ENCODE assay signal across 20 cellular contexts in genomic region chr12:124561231-124561630, GRCh38. TPM values are rescaled to one million over a fixed set of nuclear protein-coding genes. Genes with fewer than 3 reads are reported as not detected.
DNase-seq lines count a peak whose midpoint lies in the region; ATAC-seq, FAIRE-seq and TF ChIP-seq lines count a peak whose summit lies in the region.
"Had no signal": no experiment of that assay in that cellular context is flagged by ENCODE, and none has a peak within 500 bp of the region (broad histone marks: within the 10 kb centered on the region; RNA-seq: fewer than 3 reads in every experiment).

No MANE protein-coding gene starts in this region.

- H3K27me3 ChIP-seq in Caco-2 (replicated peaks; ENCODE audit: control insufficient read depth, insufficient read depth, low read length) (no peaks in the 10 kb centered on the region), Loucy (ENCODE audit: insufficient read depth, low read length, poor library complexity, severe bottlenecking) (no peaks in the 10 kb centered on the region), GM12878 (replicated peaks in 1 of 2; ENCODE audit: control insufficient read depth in 2 of 2, insufficient read depth in 2 of 2, low read length in 1 of 2) (no peaks in the 10 kb centered on the region), SK-N-SH (ENCODE audit: insufficient read depth) (no peaks in the 10 kb centered on the region)

- H3K4me1 Mint-ChIP-seq in Caco-2 (ENCODE audit: low read depth, unreplicated experiment) (peaks cover 12% of the 10 kb centered on the region), progenitor cell of endocrine pancreas (ENCODE audit: low read depth) (peaks cover 34% of the 10 kb centered on the region)

- H3K9me2 ChIP-seq in Loucy (replicated peaks; ENCODE audit: low read depth, low read length) (no peaks in the 10 kb centered on the region), SK-N-SH (no peaks in the 10 kb centered on the region)

- 62% methylated on average over 10 of the region's 10 CpGs for WGBS in GM12878 (ENCODE audit: insufficient coverage, insufficient replicate concordance, low lambda C conversion rate, missing lambda C conversion rate)
- 96% methylated on average over 10 of the region's 10 CpGs for WGBS in SK-N-SH (ENCODE audit: low lambda C conversion rate)

- POLR2A ChIA-PET in Caco-2 (lab: Charles Lee) (no interaction called here), GM12878 (lab: Charles Lee) (interaction anchor here (1.0 kb wide), 2 partner anchors 11 to 14 kb away, joined by 3 to 4 read pairs; no protein-coding TSS in a partner anchor), SK-N-SH (lab: Yijun Ruan, JAX) (no interaction called here)

- no peaks in the 10 kb centered on the region for H3F3A ChIP-seq in Loucy (ENCODE audit: low read depth)
- H3F3A ChIP-seq in SK-N-SH (replicated peaks; ENCODE audit: insufficient read depth), result peaks cover 5% of the 10 kb centered on the region

- TF ChIP-seq RAD21 in GM12878 (IDR thresholded peaks at IDR 0.05; ENCODE audit: insufficient read depth, low read depth, low read length), result no peak
- TF ChIP-seq RAD21 in SK-N-SH (IDR thresholded peaks at IDR 0.05; ENCODE audit: low read length), result no peak

- TF ChIP-seq EP300 in GM12878 (IDR thresholded peaks at IDR 0.05; ENCODE audit: borderline replicate concordance in 1 of 2, control insufficient read depth in 1 of 2, low read depth in 2 of 2, low read length in 2 of 2) (no peak), SK-N-SH (IDR thresholded peaks at IDR 0.05; ENCODE audit: borderline replicate concordance in 1 of 2, low read depth in 1 of 2, low read length in 1 of 2) (no peak)

- ATAC-seq in GM12878, result no peak
- no peak for ATAC-seq in GM21381 (IDR thresholded peaks at IDR 0.05; ENCODE audit: unreplicated experiment)
- ATAC-seq: activated T-helper 17 cell treated with anti-CD3 and anti-CD28 coated beads, Interleukin-2, amount 50 U/mL, for 72 hours; effector memory CD8-positive, alpha-beta T cell had no signal

- no TSS peak for BruUV-seq in Caco-2 (replicated peaks; lab: Mats Ljungman, UMichigan)
- no TSS peak for BruUV-seq in GM12878 (replicated peaks; lab: Mats Ljungman, UMichigan)

- TF ChIP-seq CTCF in Caco-2 (IDR thresholded peaks at IDR 0.05; ENCODE audit: insufficient read depth in 1 of 2, low read depth in 1 of 2, low read length in 1 of 2, severe bottlenecking in 1 of 2, unreplicated experiment in 1 of 2) (no peak), Loucy (conservative IDR thresholded peaks at IDR 0.05; ENCODE audit: low read length) (no peak), GM12878 (IDR thresholded peaks at IDR 0.05 in 2 of 3, conservative IDR thresholded peaks at IDR 0.05 in 1 of 3; ENCODE audit: control insufficient read depth in 2 of 3, extremely low read depth in 1 of 3, insufficient read depth in 1 of 3, low read depth in 3 of 3, low read length in 3 of 3) (no peak), progenitor cell of endocrine pancreas (IDR thresholded peaks at IDR 0.05; ENCODE audit: unreplicated experiment) (no peak), SK-N-SH (IDR thresholded peaks at IDR 0.05) (no peak)

- H2AFZ ChIP-seq in Loucy (ENCODE audit: low read length) (no peak overlapping the region), GM12878 (ENCODE audit: control insufficient read depth, low read depth, low read length) (no peak overlapping the region), SK-N-SH (ENCODE audit: low read depth) (no peak overlapping the region)

- FAIRE-seq in GM12878 (lab: Jason Lieb, UNC), result no peak
- FAIRE-seq: islet of Langerhans, RCC 7860 had no signal

- no peak overlapping the region for H3K9ac ChIP-seq in Loucy (ENCODE audit: low read depth, low read length, poor library complexity, severe bottlenecking)
- H3K9ac ChIP-seq in GM12878 (ENCODE audit: control insufficient read depth, insufficient read depth, low read length), result no peak overlapping the region
- H3K9ac ChIP-seq in SK-N-SH, result no peak overlapping the region
- H3K9ac ChIP-seq: KMS-11 had no signal

- CTCF ChIA-PET in Caco-2 (lab: Charles Lee) (interaction anchor here (0.6 kb wide), 1 partner anchor 172 kb away, joined by 3 read pairs; no protein-coding TSS in a partner anchor), GM12878 (lab: Yijun Ruan, JAX) (interaction anchor here (0.6 to 0.9 kb wide), 2 partner anchors 10 to 141 kb away, joined by 3 to 4 read pairs; no protein-coding TSS in a partner anchor), SK-N-SH (lab: Yijun Ruan, JAX) (interaction anchor here (1.2 to 1.7 kb wide), 3 partner anchors 10 to 205 kb away, joined by 3 read pairs; no protein-coding TSS in a partner anchor)

- no peak overlapping the region for H3K4me3 ChIP-seq in Caco-2 (ENCODE audit: low read depth, low read length)
- H3K4me3 ChIP-seq in Loucy (ENCODE audit: low read length, poor library complexity, severe bottlenecking), result no peak overlapping the region
- no peak overlapping the region for H3K4me3 ChIP-seq in GM12878
- no peak overlapping the region for H3K4me3 ChIP-seq in SK-N-SH (ENCODE audit: low read depth in 2 of 2, low read length in 1 of 2)

- in situ Hi-C loops in GM12878 (cut with MboI), result no loop called here

- H3K27ac Mint-ChIP-seq in Caco-2 (ENCODE audit: unreplicated experiment) (peak overlapping the region; percentile 34), progenitor cell of endocrine pancreas (peak overlapping the region; percentile 37)
- H3K27ac Mint-ChIP-seq: activated T-helper 17 cell treated with anti-CD3 and anti-CD28 coated beads, Interleukin-2, amount 50 U/mL, for 72 hours; effector memory CD8-positive, alpha-beta T cell had no signal

- RAD21 ChIA-PET in GM12878 (lab: Charles Lee; ENCODE audit: unreplicated experiment), result interaction anchor here (1.3 to 6.0 kb wide), 2 partner anchors 9 to 15 kb away, joined by 3 to 37 read pairs; no protein-coding TSS in a partner anchor

- H3K4me3 Mint-ChIP-seq in Caco-2 (ENCODE audit: unreplicated experiment) (no peak overlapping the region), progenitor cell of endocrine pancreas (ENCODE audit: low read depth) (no peak overlapping the region)
- H3K4me3 Mint-ChIP-seq: activated T-helper 17 cell treated with anti-CD3 and anti-CD28 coated beads, Interleukin-2, amount 50 U/mL, for 72 hours had no signal

- H4K20me1 ChIP-seq in Loucy (ENCODE audit: insufficient read depth, low read length, poor library complexity, severe bottlenecking) (peaks cover 81% of the 10 kb centered on the region), GM12878 (ENCODE audit: control insufficient read depth, insufficient read depth) (peaks cover 2% of the 10 kb centered on the region), SK-N-SH (ENCODE audit: insufficient read depth) (peaks cover 98% of the 10 kb centered on the region)

- peaks cover 15% of the 10 kb centered on the region for H3K36me3 Mint-ChIP-seq in Caco-2 (ENCODE audit: insufficient read depth, unreplicated experiment)
- no peaks in the 10 kb centered on the region for H3K36me3 Mint-ChIP-seq in progenitor cell of endocrine pancreas (ENCODE audit: insufficient read depth)

- no peaks in the 10 kb centered on the region for H3K9me3 ChIP-seq in Caco-2
- no peaks in the 10 kb centered on the region for H3K9me3 ChIP-seq in Loucy (ENCODE audit: insufficient read depth, low read depth, low read length)
- no peaks in the 10 kb centered on the region; the same call in 2 of the 3 replicates for H3K9me3 ChIP-seq in GM12878 (replicated peaks; ENCODE audit: control insufficient read depth, insufficient read depth, low read length)
- H3K9me3 ChIP-seq in SK-N-SH, result no peaks in the 10 kb centered on the region

- no peaks in the 10 kb centered on the region for H3K9me3 Mint-ChIP-seq in Caco-2 (ENCODE audit: unreplicated experiment)
- no peaks in the 10 kb centered on the region for H3K9me3 Mint-ChIP-seq in progenitor cell of endocrine pancreas (ENCODE audit: low read depth)
- H3K9me3 Mint-ChIP-seq: activated T-helper 17 cell treated with anti-CD3 and anti-CD28 coated beads, Interleukin-2, amount 50 U/mL, for 72 hours; effector memory CD8-positive, alpha-beta T cell had no signal

- H3K27me3 Mint-ChIP-seq in Caco-2 (ENCODE audit: insufficient read depth, unreplicated experiment) (no peaks in the 10 kb centered on the region), progenitor cell of endocrine pancreas (no peaks in the 10 kb centered on the region)
- H3K27me3 Mint-ChIP-seq: activated T-helper 17 cell treated with anti-CD3 and anti-CD28 coated beads, Interleukin-2, amount 50 U/mL, for 72 hours; effector memory CD8-positive, alpha-beta T cell had no signal

- H3K27ac ChIP-seq in GM12878 (ENCODE audit: control insufficient read depth, insufficient read depth) (peak overlapping the region; percentile 46), SK-N-SH (ENCODE audit: low read depth in 2 of 2, low read length in 1 of 2) (peak overlapping the region in 1 of 2 experiments; percentile 28; a peak in 1 of 4 replicates)
- H3K27ac ChIP-seq: KMS-11 had no signal

- SMC1A ChIA-PET in GM12878 (lab: Charles Lee; ENCODE audit: uncharacterized antibody, unreplicated experiment), result interaction anchor here (1.3 to 7.0 kb wide), 3 partner anchors 8 to 35 kb away, joined by 3 to 48 read pairs (median 5); no protein-coding TSS in a partner anchor

- DNase-seq in Caco-2 (no peak), GM12878 (ENCODE audit: low read depth, low spot score) (no peak), progenitor cell of endocrine pancreas (ENCODE audit: low spot score, unreplicated experiment) (no peak), SK-N-SH (no peak)
- DNase-seq in activated T-cell treated with anti-CD3 and anti-CD28 coated beads, Interleukin-2, amount 50 U/mL, for 48 hours, result no peak
- DNase-seq: activated CD4-positive, CD25-positive, alpha-beta regulatory T cell; amygdala; Calu3; cerebellar nuclear complex; effector memory CD8-positive, alpha-beta T cell; GOT3; mammary epithelial cell; NCI-H2171; stimulated activated CD4-positive, alpha-beta T cell treated with anti-CD3 and anti-CD28 coated beads, Interleukin-15, amount 100 ng/mL, for 24 hours had no signal

- no peak for TF ChIP-seq POLR2A in GM12878 (IDR thresholded peaks at IDR 0.05; ENCODE audit: low read depth, low read length)

- peaks cover 1% of the 10 kb centered on the region for H3K36me3 ChIP-seq in Caco-2 (ENCODE audit: control insufficient read depth, insufficient read depth, low read length)
- no peaks in the 10 kb centered on the region for H3K36me3 ChIP-seq in Loucy (ENCODE audit: insufficient read depth, low read length)
- H3K36me3 ChIP-seq in GM12878 (ENCODE audit: control insufficient read depth in 2 of 2, insufficient read depth in 2 of 2, low read length in 1 of 2), result peaks cover 0 to 4% of the 10 kb centered on the region in 2 experiments; a peak in 3 of 4 replicates
- peaks cover 3 to 7% of the 10 kb centered on the region in 2 experiments for H3K36me3 ChIP-seq in SK-N-SH (replicated peaks in 1 of 2; ENCODE audit: control insufficient read depth in 1 of 2, insufficient read depth in 2 of 2, low read length in 1 of 2)

- H3K4me2 ChIP-seq in Loucy (ENCODE audit: low read depth, low read length, poor library complexity, severe bottlenecking), result peak overlapping the region; percentile 24
- peak overlapping the region; percentile 67 for H3K4me2 ChIP-seq in GM12878 (ENCODE audit: control insufficient read depth, insufficient read depth)
- H3K4me2 ChIP-seq in SK-N-SH, result no peak overlapping the region
- H3K4me2 ChIP-seq: KMS-11 had no signal

- H3K79me2 ChIP-seq in Loucy (ENCODE audit: insufficient read depth, low read length), result peaks cover 98% of the 10 kb centered on the region
- peaks cover 97% of the 10 kb centered on the region for H3K79me2 ChIP-seq in GM12878 (ENCODE audit: control insufficient read depth, insufficient read depth, low read length)
- H3K79me2 ChIP-seq in SK-N-SH (ENCODE audit: insufficient read depth), result peaks cover 98% of the 10 kb centered on the region

- intact Hi-C loops in Caco-2 (cut with micrococcal nuclease; ENCODE audit: unreplicated experiment), result no loop called here
- intact Hi-C loops in GM12878 (cut with micrococcal nuclease; ENCODE audit: unreplicated experiment), result loop anchor here (10.0 kb wide), 1 partner anchor 354 kb away; the partner anchor contains the start of gene UBC

- peaks cover 11% of the 10 kb centered on the region for H3K4me1 ChIP-seq in Caco-2
- peaks cover 24% of the 10 kb centered on the region for H3K4me1 ChIP-seq in Loucy (ENCODE audit: insufficient read depth, low read length, poor library complexity, severe bottlenecking)
- H3K4me1 ChIP-seq in GM12878 (ENCODE audit: control insufficient read depth, insufficient read depth, low read length), result peaks cover 32% of the 10 kb centered on the region
- H3K4me1 ChIP-seq in SK-N-SH (ENCODE audit: control insufficient read depth in 1 of 2, insufficient read depth in 2 of 2, low read depth in 1 of 2, low read length in 1 of 2), result peaks cover 0 to 54% of the 10 kb centered on the region in 2 experiments; a peak in 3 of 4 replicates

RNA-seq across cellular contexts. Expression of gene NCOR2, which starts 6.2 kb away (rescaled TPM):
- total RNA-seq in Caco-2 (2022) (243 and 250 TPM in 2 replicates), GM12878 (2014; rRNA removed) (12.8 and 18.6 TPM in 2 replicates), GM12878 (2014; rRNA removed; fragmentation: Illumina TruSeq; extraction: Trizol) (7.2 and 8.6 TPM in 2 replicates), GM12878 (2021) (164 and 179 TPM in 2 replicates), progenitor cell of endocrine pancreas (218 and 251 TPM in 2 replicates)
- 166 and 195 TPM in 2 replicates for total RNA-seq in GM12878 (2013; cell fraction: nucleolus; rRNA removed)
- 25.4 TPM for polyA plus RNA-seq in GM12878 (2011; ENCODE audit: low read depth)
- polyA plus RNA-seq in GM12878 (2011; rRNA removed) (2.6 and 4.2 TPM in 2 replicates), GM12878 (2014; fragmentation: Illumina TruSeq; extraction: Trizol) (10.2 and 17.4 TPM in 2 replicates), GM12878 (2014; fragmentation: Nextera tagmentation; extraction: Ambion mirVana) (under 1 TPM; 0.43 to 0.60 TPM), GM12878 (2014; rRNA removed) (41.1 and 63.1 TPM in 2 replicates), GM12878 (2016; fragmentation: Nextera tagmentation; extraction: Ambion mirVana) (10 to 100 TPM; 12.7 to 17.1 TPM), SK-N-SH (2012; rRNA removed) (9.1 and 19.0 TPM in 2 replicates)
- polyA plus RNA-seq in GM12878 (2011; cell fraction: cytosol; rRNA removed), result 6.2 and 8.2 TPM in 2 replicates
- 44.5 and 72.5 TPM in 2 replicates for polyA plus RNA-seq in GM12878 (2011; cell fraction: nucleus; rRNA removed)
- polyA plus RNA-seq in GM12878 (2012), result 79.0 and 103 TPM in 2 replicates
- 33.4 and 33.8 TPM in 2 replicates for polyA minus RNA-seq in GM12878 (2011; rRNA and poly(A)+ RNA removed)
- polyA minus RNA-seq in GM12878 (2011; cell fraction: cytosol; rRNA and poly(A)+ RNA removed), result 26.9 and 42.9 TPM in 2 replicates
- polyA minus RNA-seq in GM12878 (2011; cell fraction: nucleus; rRNA and poly(A)+ RNA removed), result 23.1 and 47.3 TPM in 2 replicates
- 14.3 and 16.0 TPM in 2 replicates for polyA plus RNA-seq in SK-N-SH (2012; cell fraction: cytosol; rRNA removed)
- 61.3 and 99.7 TPM in 2 replicates for polyA plus RNA-seq in SK-N-SH (2012; cell fraction: nucleus; rRNA removed)
